ENCODE assay signal across 19 cellular contexts in genomic region chr4:182344968-182345367, GRCh38.
A peak's percentile ranks its signal among the peaks of the same experiment; 100 is the strongest.
DNase-seq lines count a peak whose midpoint lies in the region; ATAC-seq and TF ChIP-seq lines count a peak whose summit lies in the region.
"Had no signal": no experiment of that assay in that cellular context is flagged by ENCODE, and none has a peak within 500 bp of the region (broad histone marks: within the 10 kb centered on the region; RNA-seq: fewer than 3 reads in every experiment).

No MANE protein-coding gene starts in this region.

- H2AFZ ChIP-seq in GM23338, result no peak overlapping the region

- H3K27ac Mint-ChIP-seq in Caco-2 (ENCODE audit: unreplicated experiment), result no peak overlapping the region
- 0 out of 2 replicates have a peak overlapping the region, but pooled peaks have one; percentile 1 for H3K27ac Mint-ChIP-seq in GM23338
- peak overlapping the region; percentile 89 for H3K27ac Mint-ChIP-seq in neural crest cell (ENCODE audit: unreplicated experiment)
- H3K27ac Mint-ChIP-seq: B cell; CD4-positive, alpha-beta T cell; CD8-positive, alpha-beta T cell had no signal

- H3K27me3 ChIP-seq in Caco-2 (replicated peaks; ENCODE audit: control insufficient read depth, insufficient read depth, low read length), result no peaks in the 10 kb centered on the region
- H3K27me3 ChIP-seq in GM23338 (ENCODE audit: insufficient read depth), result no peaks in the 10 kb centered on the region
- H3K27me3 ChIP-seq: BLaER1 treated with 17β-estradiol and CSF1 and Interleukin-3, amounts not matched to agents 10 nM and 100 nM had no signal

- no peak for TF ChIP-seq CTCF in Caco-2 (IDR thresholded peaks at IDR 0.05; ENCODE audit: insufficient read depth in 1 of 2, low read depth in 1 of 2, low read length in 1 of 2, severe bottlenecking in 1 of 2, unreplicated experiment in 1 of 2)
- TF ChIP-seq CTCF in GM23338 (conservative IDR thresholded peaks at IDR 0.05; ENCODE audit: low read depth in 2 of 2), result no peak
- no peak for TF ChIP-seq CTCF in neural crest cell (conservative IDR thresholded peaks at IDR 0.05)

- intact Hi-C loops in Caco-2 (cut with micrococcal nuclease; ENCODE audit: unreplicated experiment), result loop anchor here (5.0 kb wide), 1 partner anchor 102 kb away; no protein-coding TSS in a partner anchor

- H3K36me3 Mint-ChIP-seq in Caco-2 (ENCODE audit: insufficient read depth, unreplicated experiment), result peaks cover 14% of the 10 kb centered on the region
- H3K36me3 Mint-ChIP-seq in GM23338 (ENCODE audit: low read depth), result no peaks in the 10 kb centered on the region
- H3K36me3 Mint-ChIP-seq in neural crest cell (ENCODE audit: low read depth), result no peaks in the 10 kb centered on the region
- H3K36me3 Mint-ChIP-seq: CD8-positive, alpha-beta T cell had no signal

- ATAC-seq in GM23338, result no peak
- no peak for ATAC-seq in HG02885 (IDR thresholded peaks at IDR 0.05; ENCODE audit: poor library complexity, unreplicated experiment)
- ATAC-seq in GM21619 (IDR thresholded peaks at IDR 0.05; ENCODE audit: unreplicated experiment), result no peak
- ATAC-seq: CD8-positive, alpha-beta T cell; GM12878 had no signal

- H3K4me1 ChIP-seq in Caco-2 (peaks cover 43% of the 10 kb centered on the region), GM23338 (ENCODE audit: insufficient read depth) (peaks cover 27% of the 10 kb centered on the region)

- DNase-seq in Caco-2, result no peak
- no peak for DNase-seq in GM23338 (ENCODE audit: low spot score)
- DNase-seq in SW480 (ENCODE audit: low spot score), result peak; percentile 0
- no peak for DNase-seq in neural crest cell (ENCODE audit: low read depth, low spot score)
- no peak for DNase-seq in AG08395 (ENCODE audit: low spot score)
- no peak for DNase-seq in amygdala (lab: John Stamatoyannopoulos, UW)
- DNase-seq: 8988T; ACHN; AML-193; CD4-positive, alpha-beta T cell; CD8-positive, alpha-beta T cell; DMS79 treated with DMSO at 0.1 percent for 48 hours; GF-D8 had no signal

- no peaks in the 10 kb centered on the region for H3K9me2 ChIP-seq in GM23338 (ENCODE audit: insufficient read depth)

- H3K36me3 ChIP-seq in Caco-2 (ENCODE audit: control insufficient read depth, insufficient read depth, low read length) (no peaks in the 10 kb centered on the region), GM23338 (ENCODE audit: insufficient read depth) (no peaks in the 10 kb centered on the region)

- H3K27me3 Mint-ChIP-seq in Caco-2 (ENCODE audit: insufficient read depth, unreplicated experiment) (no peaks in the 10 kb centered on the region), GM23338 (ENCODE audit: insufficient read depth, low read depth, poor library complexity) (peaks cover 1% of the 10 kb centered on the region), neural crest cell (ENCODE audit: low read depth) (no peaks in the 10 kb centered on the region)
- H3K27me3 Mint-ChIP-seq: B cell; CD4-positive, alpha-beta T cell had no signal

- BruUV-seq in Caco-2 (replicated peaks; lab: Mats Ljungman, UMichigan), result no TSS peak

- no peak overlapping the region for H3K4me2 ChIP-seq in GM23338

- no peaks in the 10 kb centered on the region for H3K79me2 ChIP-seq in GM23338 (replicated peaks; ENCODE audit: insufficient read depth)

- POLR2A ChIA-PET in Caco-2 (lab: Charles Lee), result no interaction called here

- CTCF ChIA-PET in Caco-2 (lab: Charles Lee), result no interaction called here

- peak overlapping the region; percentile 3 for H3K4me3 Mint-ChIP-seq in Caco-2 (ENCODE audit: unreplicated experiment)
- no peak overlapping the region for H3K4me3 Mint-ChIP-seq in GM23338
- H3K4me3 Mint-ChIP-seq in neural crest cell, result no peak overlapping the region
- H3K4me3 Mint-ChIP-seq: B cell; CD4-positive, alpha-beta T cell; CD8-positive, alpha-beta T cell had no signal

- peaks cover 4% of the 10 kb centered on the region; the same call in 1 of the 2 replicates for H3F3A ChIP-seq in GM23338 (replicated peaks; ENCODE audit: low read depth)

- H3K9me3 Mint-ChIP-seq in Caco-2 (ENCODE audit: unreplicated experiment) (no peaks in the 10 kb centered on the region), GM23338 (no peaks in the 10 kb centered on the region), neural crest cell (peaks cover 4% of the 10 kb centered on the region)
- H3K9me3 Mint-ChIP-seq: CD4-positive, alpha-beta T cell; CD8-positive, alpha-beta T cell had no signal

- H3K4me3 ChIP-seq in Caco-2 (ENCODE audit: low read depth, low read length) (no peak overlapping the region), GM23338 (no peak overlapping the region)
- H3K4me3 ChIP-seq: BLaER1 treated with 17β-estradiol and CSF1 and Interleukin-3, amounts not matched to agents 10 nM and 100 nM; GM12878 had no signal

- no peak overlapping the region for H3K27ac ChIP-seq in GM23338 (ENCODE audit: low read depth)
- H3K27ac ChIP-seq: BLaER1 treated with 17β-estradiol and CSF1 and Interleukin-3, amounts not matched to agents 10 nM and 100 nM; C4-2B had no signal

- H3K4me1 Mint-ChIP-seq in Caco-2 (ENCODE audit: low read depth, unreplicated experiment), result peaks cover 42% of the 10 kb centered on the region
- H3K4me1 Mint-ChIP-seq in GM23338, result peaks cover 54% of the 10 kb centered on the region
- H3K4me1 Mint-ChIP-seq in neural crest cell, result peaks cover 21% of the 10 kb centered on the region
- H3K4me1 Mint-ChIP-seq: B cell had no signal

- H4K20me1 ChIP-seq in GM23338 (replicated peaks; ENCODE audit: insufficient read depth), result no peaks in the 10 kb centered on the region
- H4K20me1 ChIP-seq: BLaER1 treated with 17β-estradiol and CSF1 and Interleukin-3, amounts not matched to agents 10 nM and 100 nM had no signal

- no peaks in the 10 kb centered on the region for H3K9me3 ChIP-seq in Caco-2

TF ChIP-seq in GM23338, 12 proteins besides CTCF, POLR2A, EP300 and RAD21:
- TF ChIP-seq REST (IDR thresholded peaks at IDR 0.05; ENCODE audit: unreplicated experiment), result no peak
- no peak for TF ChIP-seq NANOG (IDR thresholded peaks at IDR 0.05; ENCODE audit: borderline replicate concordance)
TF ChIP-seq in GM23338: peak in this region for 0.
